8 cellular contexts compared by ENCODE assay signal in the genomic region with DNA sequence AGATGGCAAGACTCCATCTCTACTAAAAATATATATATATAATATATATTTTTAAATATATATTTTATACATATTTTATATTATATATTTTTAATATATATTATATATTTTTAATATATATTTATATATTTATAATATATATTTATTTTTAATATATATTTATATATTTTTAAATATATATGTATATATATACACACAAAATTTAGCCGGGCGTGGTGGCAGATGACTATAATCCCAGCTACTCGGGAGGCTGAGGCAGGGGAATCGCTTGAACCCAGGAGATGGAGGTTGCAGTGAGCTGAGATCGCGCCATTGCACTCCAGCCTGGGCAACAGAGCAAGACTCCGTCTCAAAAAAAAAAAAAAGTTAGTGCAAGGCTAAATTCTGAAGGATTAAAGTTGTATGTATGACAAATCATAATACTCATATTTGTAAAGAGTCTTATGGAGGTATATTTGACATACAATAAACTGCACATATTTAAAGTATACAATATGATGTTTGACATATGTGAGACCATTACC. TPM values are rescaled to one million over a fixed set of nuclear protein-coding genes. Genes with fewer than 3 reads are reported as not detected.
DNase-seq lines count a peak whose midpoint lies in the region; ATAC-seq and TF ChIP-seq lines count a peak whose summit lies in the region.

No MANE protein-coding gene starts in this region.

- no peak for ATAC-seq in activated T-cell treated with anti-CD3 and anti-CD28 coated beads, Interleukin-2, amount 50 U/mL, for 72 hours (replicated peaks in 1 of 2)
- ATAC-seq in activated naive CD8-positive, alpha-beta T cell treated with anti-CD3 and anti-CD28 coated beads, Interleukin-2, amount 50 U/mL, for 24 hours, result no peak
- ATAC-seq in lung (ENCODE audit: insufficient read depth, low FRiP score), result no peak

- no peaks in the 10 kb centered on the region for H3K27me3 Mint-ChIP-seq in activated T-cell treated with anti-CD3 and anti-CD28 coated beads, Interleukin-2, amount 50 U/mL, for 72 hours (ENCODE audit: low read depth)
- H3K27me3 Mint-ChIP-seq in activated naive CD8-positive, alpha-beta T cell treated with anti-CD3 and anti-CD28 coated beads, Interleukin-2, amount 50 U/mL, for 24 hours, result no peaks in the 10 kb centered on the region

- TF ChIP-seq EP300 in tibial nerve (IDR thresholded peaks at IDR 0.05), result no peak

- peak overlapping the region; percentile 90 to 99 for H3K4me3 Mint-ChIP-seq in activated T-cell treated with anti-CD3 and anti-CD28 coated beads, Interleukin-2, amount 50 U/mL, for 72 hours
- H3K4me3 Mint-ChIP-seq in activated naive CD8-positive, alpha-beta T cell treated with anti-CD3 and anti-CD28 coated beads, Interleukin-2, amount 50 U/mL, for 24 hours, result peak overlapping the region; percentile 93

- no peak for DNase-seq in activated T-cell treated with anti-CD3 and anti-CD28 coated beads, Interleukin-2, amount 50 U/mL, for 72 hours
- no peak for DNase-seq in activated T-cell treated with anti-CD3 and anti-CD28 coated beads, Interleukin-2, amount 50 U/mL, for 1 hour
- DNase-seq in activated naive CD8-positive, alpha-beta T cell treated with anti-CD3 and anti-CD28 coated beads, Interleukin-2, amount 50 U/mL, for 24 hours, result no peak
- no peak for DNase-seq in lung (ENCODE audit: low spot score)
- no peak for DNase-seq in tibial nerve (ENCODE audit: low spot score in 2 of 2)
- no peak for DNase-seq in EL
- DNase-seq in COLO668 (lab: John Stamatoyannopoulos, UW; ENCODE audit: unreplicated experiment), result no peak
- no peak for DNase-seq in activated CD4-positive, alpha-beta T cell treated with anti-CD3 and anti-CD28 coated beads, Interleukin-2, amount 50 U/mL, for 48 hours

- 94 to 96% methylated on average over 7 of the region's 7 CpGs for WGBS in lung, 2 donors
- 82 to 89% methylated on average over 7 of the region's 7 CpGs for WGBS in tibial nerve, 2 donors

- H3K27me3 ChIP-seq in lung (ENCODE audit: control insufficient read depth, insufficient read depth), result no peaks in the 10 kb centered on the region
- no peaks in the 10 kb centered on the region for H3K27me3 ChIP-seq in tibial nerve

- H3K4me3 ChIP-seq in lung, result no peak overlapping the region
- peak overlapping the region; percentile 67 to 80 (median 75) for H3K4me3 ChIP-seq in tibial nerve

- no peak for TF ChIP-seq CTCF in lung (IDR thresholded peaks at IDR 0.05; ENCODE audit: control extremely low read depth, extremely low read depth)
- TF ChIP-seq CTCF in tibial nerve (IDR thresholded peaks at IDR 0.05), result no peak

- H3K27ac ChIP-seq in lung (ENCODE audit: low read depth in 1 of 2, low read length in 1 of 2) (peak overlapping the region; percentile 91 to 92), tibial nerve (peak overlapping the region; percentile 65 to 96 (median 88))

- H3K36me3 Mint-ChIP-seq in activated T-cell treated with anti-CD3 and anti-CD28 coated beads, Interleukin-2, amount 50 U/mL, for 72 hours (ENCODE audit: insufficient read depth in 2 of 2), result peaks cover 8 to 10% of the 10 kb centered on the region in 2 donors
- H3K36me3 Mint-ChIP-seq in activated naive CD8-positive, alpha-beta T cell treated with anti-CD3 and anti-CD28 coated beads, Interleukin-2, amount 50 U/mL, for 24 hours (ENCODE audit: low read depth), result peaks cover 18% of the 10 kb centered on the region

- H3K9me3 Mint-ChIP-seq in activated T-cell treated with anti-CD3 and anti-CD28 coated beads, Interleukin-2, amount 50 U/mL, for 72 hours, result no peaks in the 10 kb centered on the region
- no peaks in the 10 kb centered on the region for H3K9me3 Mint-ChIP-seq in activated naive CD8-positive, alpha-beta T cell treated with anti-CD3 and anti-CD28 coated beads, Interleukin-2, amount 50 U/mL, for 24 hours

- H3K9me3 ChIP-seq in lung (ENCODE audit: control insufficient read depth in 2 of 2, insufficient read depth in 1 of 2, low read length in 1 of 2) (no peaks in the 10 kb centered on the region), tibial nerve (no peaks in the 10 kb centered on the region)

- H3K4me1 ChIP-seq in lung (ENCODE audit: control insufficient read depth in 2 of 2, insufficient read depth in 2 of 2, low read length in 2 of 2) (peaks cover 4 to 6% of the 10 kb centered on the region in 2 donors), tibial nerve (peaks cover 0 to 52% (median 16%) of the 10 kb centered on the region in 4 donors)

- no peak overlapping the region for H3K27ac Mint-ChIP-seq in activated T-cell treated with anti-CD3 and anti-CD28 coated beads, Interleukin-2, amount 50 U/mL, for 72 hours
- peak overlapping the region; percentile 94 for H3K27ac Mint-ChIP-seq in activated naive CD8-positive, alpha-beta T cell treated with anti-CD3 and anti-CD28 coated beads, Interleukin-2, amount 50 U/mL, for 24 hours

- peaks cover 8% of the 10 kb centered on the region in 2 donors for H3K36me3 ChIP-seq in lung (ENCODE audit: control insufficient read depth in 2 of 2, insufficient read depth in 2 of 2, low read length in 2 of 2)
- H3K36me3 ChIP-seq in tibial nerve, result peaks cover 0 to 15% (median 0%) of the 10 kb centered on the region in 3 donors

- no peak for TF ChIP-seq POLR2A in tibial nerve (IDR thresholded peaks at IDR 0.05)

- peaks cover 52% of the 10 kb centered on the region for H3K4me1 Mint-ChIP-seq in activated T-cell treated with anti-CD3 and anti-CD28 coated beads, Interleukin-2, amount 50 U/mL, for 72 hours (ENCODE audit: low read depth)
- peaks cover 41% of the 10 kb centered on the region for H3K4me1 Mint-ChIP-seq in activated naive CD8-positive, alpha-beta T cell treated with anti-CD3 and anti-CD28 coated beads, Interleukin-2, amount 50 U/mL, for 24 hours

RNA-seq across cellular contexts. Expression of gene TDG, which starts 7.7 kb away (rescaled TPM):
- 10 to 100 TPM; 24.9 to 28.8 TPM for total RNA-seq in activated T-cell treated with anti-CD3 and anti-CD28 coated beads, Interleukin-2, amount 50 U/mL, for 72 hours
- total RNA-seq in lung (10 to 100 TPM; 16.9 to 41.0 TPM), tibial nerve (10 to 100 TPM; 13.7 to 23.7 (median 20.0) TPM)
- polyA plus RNA-seq in lung, result 10 to 100 TPM; 10.6 to 15.6 TPM

RNA-seq across cellular contexts. Expression of gene HSP90B1, which starts 27.7 kb away (rescaled TPM):
- 100 to 1,000 TPM; 416 to 532 TPM for total RNA-seq in activated T-cell treated with anti-CD3 and anti-CD28 coated beads, Interleukin-2, amount 50 U/mL, for 72 hours
- total RNA-seq in lung (100 to 1,000 TPM; 390 to 781 TPM), tibial nerve (100 to 1,000 TPM; 213 to 480 (median 250) TPM)
- 100 to 1,000 TPM; 484 to 773 TPM for polyA plus RNA-seq in lung
